Comparison of ENCODE assay signal across 24 cellular contexts in the genomic region with DNA sequence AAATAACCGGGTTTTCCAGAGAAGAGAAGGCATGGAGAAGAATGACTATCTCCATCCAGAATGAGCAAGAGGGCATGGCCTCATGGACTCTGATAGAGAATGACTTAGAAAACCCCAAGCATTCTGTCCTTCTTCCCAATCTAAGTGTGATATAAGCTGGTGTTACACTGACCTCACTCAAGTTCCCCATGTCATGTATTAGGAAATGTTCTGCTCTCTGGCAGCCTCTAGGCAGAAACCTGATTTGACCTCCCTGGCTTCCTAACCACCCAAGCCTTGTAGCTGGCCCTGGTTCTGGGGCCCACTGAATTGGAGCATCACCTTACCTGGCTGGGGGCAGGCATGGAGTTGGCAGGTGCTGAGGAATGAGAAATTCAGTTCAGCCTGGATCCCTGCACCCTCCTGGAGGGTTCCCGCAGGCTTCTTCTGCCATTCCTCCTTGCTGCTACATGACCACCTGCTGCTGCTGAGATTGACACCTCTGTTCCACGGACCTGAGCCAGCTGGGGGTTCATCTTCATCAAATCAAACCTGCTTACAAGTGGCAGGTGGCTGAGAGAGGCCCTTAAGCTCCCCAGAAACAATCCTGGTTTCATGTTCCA. TPM values are rescaled to one million over a fixed set of nuclear protein-coding genes. Genes with fewer than 3 reads are reported as not detected.
"Had no signal": no experiment of that assay in that cellular context is flagged by ENCODE, and none has a peak within 500 bp of the region (broad histone marks: within the 10 kb centered on the region; RNA-seq: fewer than 3 reads in every experiment).

No MANE protein-coding gene starts in this region.

- H3K27me3 ChIP-seq: brain microvascular endothelial cell, thyroid gland, uterus had no signal

- DNase-seq: activated CD4-positive, alpha-beta T cell treated with anti-CD3 and anti-CD28 coated beads, Interleukin-2, amount 50 U/mL, for 4 hours; activated naive CD4-positive, alpha-beta T cell treated with Interleukin-2 at 50 U/mL for 16 hours; activated T-cell treated with anti-CD3 and anti-CD28 coated beads for 4 hours; anterior cingulate cortex; brain microvascular endothelial cell; effector CD4-positive, alpha-beta T cell; foreskin melanocyte; head of caudate nucleus; immature natural killer cell; left colon; naive B cell; retina; stimulated activated CD4-positive, alpha-beta T cell treated with anti-CD3 and anti-CD28 coated beads, Interleukin-2, amount 100 ng/mL, for 48 hours; thyroid gland; uterus had no signal

- H3K27ac ChIP-seq: brain microvascular endothelial cell, coronary artery, neutrophil, thyroid gland, uterus had no signal

- H3K4me1 ChIP-seq: thyroid gland, uterus had no signal

- H3K9me3 ChIP-seq: neutrophil, thyroid gland, uterus had no signal

- ATAC-seq: activated CD4-positive, CD25-positive, alpha-beta regulatory T cell treated with anti-CD3 and anti-CD28 coated beads, Interleukin-2, amount 50 U/mL, for 24 hours; left colon; stimulated activated memory B cell treated with anti-CD40 and anti-IgM and Interleukin-4, amounts not matched to agents 10 μg/mL and 1 μg/mL and 100 μg/mL, for 72 hours had no signal

- H3K4me3 ChIP-seq: coronary artery, thyroid gland, uterus had no signal

- H3K4me3 Mint-ChIP-seq: central memory CD8-positive, alpha-beta T cell; immature natural killer cell; stimulated activated memory B cell treated with anti-CD40 and anti-IgM and Interleukin-4, amounts not matched to agents 10 μg/mL and 1 μg/mL and 100 μg/mL, for 72 hours had no signal

- H3K27ac Mint-ChIP-seq: immature natural killer cell; naive B cell; stimulated activated memory B cell treated with anti-CD40 and anti-IgM and Interleukin-4, amounts not matched to agents 10 μg/mL and 1 μg/mL and 100 μg/mL, for 72 hours had no signal

- H3K36me3 ChIP-seq: brain microvascular endothelial cell, neutrophil, thyroid gland, uterus had no signal

RNA-seq across cellular contexts. Expression of gene SIGLEC15, which starts 5.2 kb away (rescaled TPM):
- total RNA-seq: endothelial cell of umbilical vein; lung microvascular endothelial cell; skeletal muscle tissue; T-helper 2 cell treated with Interferon-gamma antibody and Interleukin-4, amounts not matched to agents 100 ng/mL and 5 ng/mL, for 36 hours had no signal
- polyA plus RNA-seq: endothelial cell of umbilical vein had no signal
